In the genomic region with DNA sequence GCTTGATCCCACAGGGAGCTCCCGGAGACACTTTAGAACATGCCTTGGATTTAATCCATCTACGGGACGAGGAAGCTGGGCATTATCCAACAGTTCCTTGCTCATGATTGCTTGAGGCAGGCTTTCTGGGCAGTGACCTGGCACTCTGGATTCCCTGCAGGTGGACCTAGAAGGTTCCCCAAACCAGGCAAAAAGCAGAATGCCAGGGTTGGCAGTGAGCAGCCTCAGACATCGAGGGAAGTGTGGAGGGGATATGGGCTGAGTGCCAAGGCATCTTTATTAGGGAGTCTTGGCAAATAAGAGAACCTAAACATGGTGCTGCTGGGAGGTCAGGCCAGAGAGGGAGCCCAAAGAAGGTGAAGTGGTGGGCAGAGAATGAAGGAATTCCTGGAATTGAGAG, we compare ENCODE assay signal across 15 cellular contexts.
A peak's percentile ranks its signal among the peaks of the same experiment; 100 is the strongest.
DNase-seq lines count a peak whose midpoint lies in the region; ATAC-seq and TF ChIP-seq lines count a peak whose summit lies in the region.
"Had no signal": no experiment of that assay in that cellular context is flagged by ENCODE, and none has a peak within 500 bp of the region (broad histone marks: within the 10 kb centered on the region; RNA-seq: fewer than 3 reads in every experiment).

No MANE protein-coding gene starts in this region.

- H3K9ac ChIP-seq in skeletal muscle tissue (ENCODE audit: low read depth in 1 of 3, low read length in 3 of 3) = no peak overlapping the region

- peak; percentile 29 for DNase-seq in activated CD8-positive, alpha-beta memory T cell treated with anti-CD3 and anti-CD28 coated beads, Interleukin-2, amount 10 ng/mL, durations not matched to agents 7 days and 5 days
- DNase-seq in activated CD8-positive, alpha-beta memory T cell treated with anti-CD3 and anti-CD28 coated beads for 24 hours = no peak
- DNase-seq in RWPE2 (ENCODE audit: low spot score) (no peak), cerebellar cortex (ENCODE audit: low spot score) (peak; percentile 31), right atrium auricular region (ENCODE audit: low spot score) (no peak)
- no peak for DNase-seq in activated effector memory CD4-positive, alpha-beta T cell treated with anti-CD3 and anti-CD28 coated beads, Interleukin-2, amount 50 U/mL, for 16 hours
- DNase-seq: DMS79; effector CD4-positive, alpha-beta T cell; NCI-H1417; NCI-H345; PC-3 had no signal

- peaks cover 8% of the 10 kb centered on the region for H3K36me3 Mint-ChIP-seq in activated CD8-positive, alpha-beta memory T cell treated with anti-CD3 and anti-CD28 coated beads, Interleukin-2, amount 10 ng/mL, durations not matched to agents 7 days and 5 days

- H3K4me1 ChIP-seq in RWPE2 (ENCODE audit: insufficient read depth, poor library complexity, severe bottlenecking) (peaks cover 22% of the 10 kb centered on the region), skeletal muscle tissue (ENCODE audit: control insufficient read depth in 3 of 3, insufficient read depth in 3 of 3, low read length in 3 of 3) (peaks cover 14 to 23% (median 15%) of the 10 kb centered on the region in 3 donors), right atrium auricular region (peaks cover 0 to 29% of the 10 kb centered on the region in 2 donors)

- H3K4me1 Mint-ChIP-seq in activated CD8-positive, alpha-beta memory T cell treated with anti-CD3 and anti-CD28 coated beads, Interleukin-2, amount 10 ng/mL, durations not matched to agents 7 days and 5 days = peaks cover 31% of the 10 kb centered on the region

- TF ChIP-seq CTCF in RWPE2 (IDR thresholded peaks at IDR 0.05; ENCODE audit: poor library complexity, severe bottlenecking) (no peak), right atrium auricular region (IDR thresholded peaks at IDR 0.05) (no peak)

- H3K27me3 ChIP-seq in RWPE2 (ENCODE audit: insufficient read depth, poor library complexity, severe bottlenecking) = no peaks in the 10 kb centered on the region
- peaks cover 0 to 7% (median 0%) of the 10 kb centered on the region in 3 donors for H3K27me3 ChIP-seq in skeletal muscle tissue (ENCODE audit: control insufficient read depth in 3 of 3, insufficient read depth in 3 of 3, low read length in 3 of 3)
- H3K27me3 ChIP-seq in right atrium auricular region = no peaks in the 10 kb centered on the region
- H3K27me3 ChIP-seq: upper lobe of left lung had no signal

- H3K4me3 ChIP-seq in RWPE2 (ENCODE audit: severe bottlenecking) = no peak overlapping the region
- no peak overlapping the region for H3K4me3 ChIP-seq in skeletal muscle tissue (ENCODE audit: low read length in 3 of 3)
- H3K4me3 ChIP-seq in right atrium auricular region = no peak overlapping the region
- H3K4me3 ChIP-seq: prostate gland, upper lobe of left lung had no signal

- H3K36me3 ChIP-seq in RWPE2 (ENCODE audit: low read depth) (no peaks in the 10 kb centered on the region), skeletal muscle tissue (ENCODE audit: control insufficient read depth in 3 of 3, insufficient read depth in 3 of 3, low read length in 3 of 3) (no peaks in the 10 kb centered on the region), right atrium auricular region (no peaks in the 10 kb centered on the region)
- H3K36me3 ChIP-seq: prostate gland, upper lobe of left lung had no signal

- CTCF ChIA-PET in activated CD8-positive, alpha-beta memory T cell treated with anti-CD3 and anti-CD28 coated beads, Interleukin-2, amount 10 ng/mL, durations not matched to agents 7 days and 5 days (lab: Charles Lee) = no interaction called here

- H3K27me3 Mint-ChIP-seq in activated CD8-positive, alpha-beta memory T cell treated with anti-CD3 and anti-CD28 coated beads, Interleukin-2, amount 10 ng/mL, durations not matched to agents 7 days and 5 days = no peaks in the 10 kb centered on the region

- peaks cover 8% of the 10 kb centered on the region for H3K9me3 Mint-ChIP-seq in activated CD8-positive, alpha-beta memory T cell treated with anti-CD3 and anti-CD28 coated beads, Interleukin-2, amount 10 ng/mL, durations not matched to agents 7 days and 5 days (ENCODE audit: low read depth)

- H3K9me3 ChIP-seq in RWPE2 (ENCODE audit: severe bottlenecking) (peaks cover 6% of the 10 kb centered on the region), skeletal muscle tissue (ENCODE audit: control insufficient read depth in 3 of 3, low read length in 3 of 3) (peaks cover 0 to 3% (median 0%) of the 10 kb centered on the region in 3 donors), right atrium auricular region (peaks cover 3 to 4% of the 10 kb centered on the region in 2 donors)
- H3K9me3 ChIP-seq: prostate gland, upper lobe of left lung had no signal

- H3K4me3 Mint-ChIP-seq in activated CD8-positive, alpha-beta memory T cell treated with anti-CD3 and anti-CD28 coated beads, Interleukin-2, amount 10 ng/mL, durations not matched to agents 7 days and 5 days = no peak overlapping the region

- H3K27ac ChIP-seq in RWPE2 (ENCODE audit: poor library complexity, severe bottlenecking) = peak overlapping the region; percentile 4
- H3K27ac ChIP-seq in skeletal muscle tissue (ENCODE audit: low read depth, low read length) = peak overlapping the region; percentile 64
- peak overlapping the region in 1 of 2 donors; percentile 41 for H3K27ac ChIP-seq in right atrium auricular region
- H3K27ac ChIP-seq: prostate gland had no signal

- H3K27ac Mint-ChIP-seq in activated CD8-positive, alpha-beta memory T cell treated with anti-CD3 and anti-CD28 coated beads, Interleukin-2, amount 10 ng/mL, durations not matched to agents 7 days and 5 days = peak overlapping the region; percentile 91

- ATAC-seq in activated CD8-positive, alpha-beta memory T cell treated with anti-CD3 and anti-CD28 coated beads, Interleukin-2, amount 10 ng/mL, durations not matched to agents 7 days and 5 days = no peak
- ATAC-seq in RWPE2 (ENCODE audit: low read depth) (no peak), HG03432 (IDR thresholded peaks at IDR 0.05; ENCODE audit: unreplicated experiment) (no peak)
- ATAC-seq: PC-3 had no signal

Comparison
In these comparisons a context has a peak if more than half of its experiments do, and no peak if none do; other contexts are left out.
1. DNase-seq: peak in activated CD8-positive, alpha-beta memory T cell treated with anti-CD3 and anti-CD28 coated beads, Interleukin-2, amount 10 ng/mL, durations not matched to agents 7 days and 5 days (single experiment) and cerebellar cortex (single experiment); none in activated CD8-positive, alpha-beta memory T cell treated with anti-CD3 and anti-CD28 coated beads for 24 hours (single experiment), RWPE2 (single experiment), right atrium auricular region (single experiment) and activated effector memory CD4-positive, alpha-beta T cell treated with anti-CD3 and anti-CD28 coated beads, Interleukin-2, amount 50 U/mL, for 16 hours (single experiment).